1 cellular context compared by ENCODE assay signal in genomic region chr6:67252663-67253062, GRCh38.
TF ChIP-seq lines count a peak whose summit lies in the region.

No MANE protein-coding gene starts in this region.

TF ChIP-seq in SK-N-SH, 30 proteins besides CTCF, POLR2A, EP300 and RAD21 (continued from another document):
- TF ChIP-seq CHD2 (IDR thresholded peaks at IDR 0.05; ENCODE audit: low read length, partially characterized antibody) (peak; percentile 75), FOSL2 (IDR thresholded peaks at IDR 0.05; ENCODE audit: borderline replicate concordance, low read depth) (no peak), SIN3A (IDR thresholded peaks at IDR 0.05; ENCODE audit: borderline replicate concordance, low read depth, low read length) (no peak), JUND (IDR thresholded peaks at IDR 0.05) (no peak), GABPA (IDR thresholded peaks at IDR 0.05; ENCODE audit: low read depth) (no peak), USF2 (IDR thresholded peaks at IDR 0.05; ENCODE audit: borderline replicate concordance, low read depth, low read length) (no peak), USF1 (IDR thresholded peaks at IDR 0.05; ENCODE audit: borderline replicate concordance, low read depth) (no peak), RFX5 (IDR thresholded peaks at IDR 0.05; ENCODE audit: low read length) (no peak), FOXJ3 (CRISPR knock-in tag; IDR thresholded peaks at IDR 0.05) (peak; percentile 75; the same call in 1 of the 2 replicates), TAF1 (IDR thresholded peaks at IDR 0.05; ENCODE audit: borderline replicate concordance, low read depth, low read length) (no peak), GATA2 (CRISPR knock-in tag; IDR thresholded peaks at IDR 0.05) (peak; percentile 87), ELF1 (IDR thresholded peaks at IDR 0.05) (no peak), NFIC (IDR thresholded peaks at IDR 0.05; ENCODE audit: borderline replicate concordance) (no peak), SMC3 (IDR thresholded peaks at IDR 0.05; ENCODE audit: low read depth, low read length) (no peak), MAX (IDR thresholded peaks at IDR 0.05; ENCODE audit: low read depth) (no peak), FOXM1 (IDR thresholded peaks at IDR 0.05; ENCODE audit: low read depth) (no peak), TEAD4 (IDR thresholded peaks at IDR 0.05; ENCODE audit: borderline replicate concordance, insufficient read depth) (no peak), MXI1 (IDR thresholded peaks at IDR 0.05; ENCODE audit: low read depth, low read length) (no peak), RCOR1 (IDR thresholded peaks at IDR 0.05; ENCODE audit: low read length) (peak; percentile 90; the same call in 1 of the 2 replicates), IRF3 (IDR thresholded peaks at IDR 0.05; ENCODE audit: low read depth, low read length) (no peak), ZBTB33 (IDR thresholded peaks at IDR 0.05; ENCODE audit: borderline replicate concordance, low read depth) (no peak), POLR2AphosphoS5 (IDR thresholded peaks at IDR 0.05; ENCODE audit: low read depth, low read length) (0 out of 2 replicates have a peak, but pooled peaks have one; percentile 33)
